In genomic region chr1:22738522-22738921, GRCh38 we compare ENCODE assay signal across 13 cellular contexts. TPM values are rescaled to one million over a fixed set of nuclear protein-coding genes. Genes with fewer than 3 reads are reported as not detected.
"Had no signal": no experiment of that assay in that cellular context is flagged by ENCODE, and none has a peak within 500 bp of the region (broad histone marks: within the 10 kb centered on the region; RNA-seq: fewer than 3 reads in every experiment).

No MANE protein-coding gene starts in this region.

- H3K4me1 ChIP-seq: gastroesophageal sphincter, right atrium auricular region had no signal

- H3K27ac ChIP-seq: gastroesophageal sphincter, right atrium auricular region, thyroid gland, uterus had no signal

- H3K27me3 ChIP-seq: thyroid gland, uterus had no signal

- FAIRE-seq: colon had no signal

- H3K4me3 ChIP-seq: gastroesophageal sphincter, right atrium auricular region, skin epidermis, thyroid gland, uterus had no signal

- ATAC-seq: gastroesophageal sphincter, natural killer cell had no signal

- H3K36me3 ChIP-seq: gastroesophageal sphincter, right atrium auricular region, thyroid gland, uterus had no signal

- DNase-seq: activated CD4-positive, alpha-beta T cell treated with anti-CD3 and anti-CD28 coated beads, Interleukin-2, amount 50 U/mL, for 4 hours; activated CD4-positive, CD25-positive, alpha-beta regulatory T cell treated with anti-CD3 and anti-CD28 coated beads, Interleukin-2, amount 50 U/mL, for 72 hours; activated T-cell treated with anti-CD3 and anti-CD28 coated beads, Interleukin-2, amount 50 U/mL, for 1 hour; left cardiac atrium; natural killer cell; stimulated activated CD4-positive, alpha-beta T cell treated with anti-CD3 and anti-CD28 coated beads, Interleukin-4, amount 100 ng/mL, for 4 hours; uterus had no signal

RNA-seq across cellular contexts. Expression of gene EPHB2, which starts 27.9 kb away (rescaled TPM):
- total RNA-seq: T-helper 2 cell treated with Interferon-gamma antibody and Interleukin-4, amounts not matched to agents 100 ng/mL and 5 ng/mL, for 36 hours had no signal
